23 cellular contexts compared by ENCODE assay signal in genomic region chr22:20646906-20647305, GRCh38.
"Had no signal": no experiment of that assay in that cellular context is flagged by ENCODE, and none has a peak within 500 bp of the region (broad histone marks: within the 10 kb centered on the region; RNA-seq: fewer than 3 reads in every experiment).

No MANE protein-coding gene starts in this region.

- ATAC-seq: activated CD4-positive, CD25-positive, alpha-beta regulatory T cell treated with anti-CD3 and anti-CD28 coated beads, Interleukin-2, amount 50 U/mL, for 24 hours; heart right ventricle; left lobe of liver; naive thymus-derived CD8-positive, alpha-beta T cell; pancreas; psoas muscle; stimulated activated memory B cell treated with anti-CD40 and anti-IgM and Interleukin-4, amounts not matched to agents 10 μg/mL and 1 μg/mL and 100 μg/mL, for 72 hours; stimulated activated naive CD8-positive, alpha-beta T cell treated with anti-CD3 and anti-CD28 coated beads, Interleukin-15, amount 100 ng/mL, for 72 hours had no signal

- DNase-seq: activated CD4-positive, alpha-beta T cell treated with anti-CD3 and anti-CD28 coated beads for 48 hours; activated CD4-positive, alpha-beta T cell treated with anti-CD3 and anti-CD28 coated beads, Interleukin-2, amount 50 U/mL, for 48 hours; activated naive CD4-positive, alpha-beta T cell treated with Interleukin-2 at 50 U/mL for 16 hours; activated T-cell treated with anti-CD3 and anti-CD28 coated beads, Interleukin-2, amount 50 U/mL, for 48 hours; anterior cingulate cortex; dermis blood vessel endothelial cell; effector CD4-positive, alpha-beta T cell; esophagus squamous epithelium; foreskin melanocyte; heart right ventricle; kidney glomerular epithelial cell; naive thymus-derived CD8-positive, alpha-beta T cell; psoas muscle; stimulated activated CD4-positive, alpha-beta T cell treated with anti-CD3 and anti-CD28 coated beads, Interleukin-1b, Interleukin-23, amount 100 ng/mL, for 48 hours; stimulated activated CD4-positive, alpha-beta T cell treated with anti-CD3 and anti-CD28 coated beads, Interleukin-4, amount 100 ng/mL, for 4 hours; stimulated activated CD8-positive, alpha-beta memory T cell treated with anti-CD3 and anti-CD28 coated beads, Interleukin-4, amount 100 ng/mL, for 48 hours; stimulated activated naive CD8-positive, alpha-beta T cell treated with anti-CD3 and anti-CD28 coated beads, Interleukin-15, amount 100 ng/mL, for 72 hours; substantia nigra; T-helper 1 cell had no signal
